In genomic region chr21:42983102-42983501, GRCh38 we compare ENCODE assay signal across 16 cellular contexts. TPM values are rescaled to one million over a fixed set of nuclear protein-coding genes. Genes with fewer than 3 reads are reported as not detected.
DNase-seq lines count a peak whose midpoint lies in the region; ATAC-seq and TF ChIP-seq lines count a peak whose summit lies in the region.
"Had no signal": no experiment of that assay in that cellular context is flagged by ENCODE, and none has a peak within 500 bp of the region (broad histone marks: within the 10 kb centered on the region; RNA-seq: fewer than 3 reads in every experiment).

No MANE protein-coding gene starts in this region.

- peaks cover 7% of the 10 kb centered on the region for H3K4me1 ChIP-seq in right cardiac atrium (ENCODE audit: control insufficient read depth, insufficient read depth, low read length)
- H3K4me1 ChIP-seq: breast epithelium, right lobe of liver had no signal

- no peak overlapping the region for H3K4me3 ChIP-seq in right cardiac atrium (ENCODE audit: low read length)
- H3K4me3 ChIP-seq: breast epithelium, right lobe of liver, stomach had no signal

- no peak overlapping the region for H3K4me3 Mint-ChIP-seq in activated naive CD4-positive, alpha-beta T cell treated with anti-CD3 and anti-CD28 coated beads, Interleukin-2, amount 10 ng/mL, durations not matched to agents 7 days and 5 days
- H3K4me3 Mint-ChIP-seq in chondrocyte (ENCODE audit: unreplicated experiment) = no peak overlapping the region
- H3K4me3 Mint-ChIP-seq in stimulated activated effector memory CD8-positive, alpha-beta T cell treated with anti-CD3 and anti-CD28 coated beads, Interleukin-12 subunit alpha, Interleukin-12 subunit beta, amount 100 ng/mL, for 72 hours = no peak overlapping the region
- H3K4me3 Mint-ChIP-seq: activated T-cell treated with anti-CD3 and anti-CD28 coated beads, Interleukin-2, amount 50 U/mL, for 4 hours had no signal

- peak; percentile 39 for DNase-seq in activated naive CD4-positive, alpha-beta T cell treated with anti-CD3 and anti-CD28 coated beads, Interleukin-2, amount 10 ng/mL, durations not matched to agents 7 days and 5 days
- no peak for DNase-seq in activated naive CD4-positive, alpha-beta T cell (lab: John Stamatoyannopoulos, UW)
- peak; percentile 62 for DNase-seq in NCI-H69 (lab: John Stamatoyannopoulos, UW)
- DNase-seq in chondrocyte (ENCODE audit: low spot score) = no peak
- no peak for DNase-seq in stimulated activated effector memory CD8-positive, alpha-beta T cell treated with anti-CD3 and anti-CD28 coated beads, Interleukin-12 subunit alpha, Interleukin-12 subunit beta, amount 100 ng/mL, for 72 hours (ENCODE audit: low spot score in 2 of 2)
- DNase-seq in NCI-H187 (lab: John Stamatoyannopoulos, UW) = no peak
- no peak for DNase-seq in right cardiac atrium
- DNase-seq: activated T-cell treated with anti-CD3 and anti-CD28 coated beads, Interleukin-2, amount 50 U/mL, for 4 hours; AML-193; NCI-H1436; right lobe of liver; stomach had no signal

- CTCF ChIA-PET in activated naive CD4-positive, alpha-beta T cell treated with anti-CD3 and anti-CD28 coated beads, Interleukin-2, amount 10 ng/mL, durations not matched to agents 7 days and 5 days (lab: Charles Lee) = no interaction called here

- intact Hi-C loops in right cardiac atrium (cut with DNase I) = no loop called here

- H3K27ac Mint-ChIP-seq in activated naive CD4-positive, alpha-beta T cell treated with anti-CD3 and anti-CD28 coated beads, Interleukin-2, amount 10 ng/mL, durations not matched to agents 7 days and 5 days = no peak overlapping the region
- H3K27ac Mint-ChIP-seq in chondrocyte (ENCODE audit: unreplicated experiment) = peak overlapping the region; percentile 78
- no peak overlapping the region for H3K27ac Mint-ChIP-seq in stimulated activated effector memory CD8-positive, alpha-beta T cell treated with anti-CD3 and anti-CD28 coated beads, Interleukin-12 subunit alpha, Interleukin-12 subunit beta, amount 100 ng/mL, for 72 hours

- no peaks in the 10 kb centered on the region for H3K27me3 Mint-ChIP-seq in activated naive CD4-positive, alpha-beta T cell treated with anti-CD3 and anti-CD28 coated beads, Interleukin-2, amount 10 ng/mL, durations not matched to agents 7 days and 5 days
- no peaks in the 10 kb centered on the region for H3K27me3 Mint-ChIP-seq in chondrocyte (ENCODE audit: low read depth)

- H3K27ac ChIP-seq in right cardiac atrium (ENCODE audit: low read length) = no peak overlapping the region
- H3K27ac ChIP-seq: breast epithelium, right lobe of liver, stomach had no signal

- no peaks in the 10 kb centered on the region for H3K9me3 Mint-ChIP-seq in activated naive CD4-positive, alpha-beta T cell treated with anti-CD3 and anti-CD28 coated beads, Interleukin-2, amount 10 ng/mL, durations not matched to agents 7 days and 5 days
- H3K9me3 Mint-ChIP-seq in chondrocyte (ENCODE audit: low read depth) = no peaks in the 10 kb centered on the region
- H3K9me3 Mint-ChIP-seq in stimulated activated effector memory CD8-positive, alpha-beta T cell treated with anti-CD3 and anti-CD28 coated beads, Interleukin-12 subunit alpha, Interleukin-12 subunit beta, amount 100 ng/mL, for 72 hours = no peaks in the 10 kb centered on the region
- H3K9me3 Mint-ChIP-seq: activated T-cell treated with anti-CD3 and anti-CD28 coated beads, Interleukin-2, amount 50 U/mL, for 4 hours had no signal

- no peaks in the 10 kb centered on the region for H3K9me3 ChIP-seq in right cardiac atrium (ENCODE audit: control insufficient read depth, low read length)
- H3K9me3 ChIP-seq: breast epithelium, right lobe of liver, stomach had no signal

- WGBS in right cardiac atrium = 86% methylated on average over 2 of the region's 2 CpGs

- peaks cover 12% of the 10 kb centered on the region for H3K36me3 Mint-ChIP-seq in activated naive CD4-positive, alpha-beta T cell treated with anti-CD3 and anti-CD28 coated beads, Interleukin-2, amount 10 ng/mL, durations not matched to agents 7 days and 5 days
- H3K36me3 Mint-ChIP-seq in chondrocyte (ENCODE audit: low read depth) = peaks cover 4% of the 10 kb centered on the region
- peaks cover 22% of the 10 kb centered on the region for H3K36me3 Mint-ChIP-seq in stimulated activated effector memory CD8-positive, alpha-beta T cell treated with anti-CD3 and anti-CD28 coated beads, Interleukin-12 subunit alpha, Interleukin-12 subunit beta, amount 100 ng/mL, for 72 hours

- peaks cover 34% of the 10 kb centered on the region for H3K4me1 Mint-ChIP-seq in activated naive CD4-positive, alpha-beta T cell treated with anti-CD3 and anti-CD28 coated beads, Interleukin-2, amount 10 ng/mL, durations not matched to agents 7 days and 5 days
- peaks cover 15% of the 10 kb centered on the region for H3K4me1 Mint-ChIP-seq in chondrocyte (ENCODE audit: low read depth)
- peaks cover 38% of the 10 kb centered on the region for H3K4me1 Mint-ChIP-seq in stimulated activated effector memory CD8-positive, alpha-beta T cell treated with anti-CD3 and anti-CD28 coated beads, Interleukin-12 subunit alpha, Interleukin-12 subunit beta, amount 100 ng/mL, for 72 hours

- peak; percentile 49 for ATAC-seq in stimulated activated effector memory CD8-positive, alpha-beta T cell treated with anti-CD3 and anti-CD28 coated beads, Interleukin-12 subunit alpha, Interleukin-12 subunit beta, amount 100 ng/mL, for 72 hours
- ATAC-seq in GM21737 (IDR thresholded peaks at IDR 0.05; ENCODE audit: unreplicated experiment) = no peak
- no peak for ATAC-seq in right cardiac atrium
- ATAC-seq: right lobe of liver had no signal

- H3K27me3 ChIP-seq in right cardiac atrium (ENCODE audit: control insufficient read depth, insufficient read depth) = no peaks in the 10 kb centered on the region
- H3K27me3 ChIP-seq: breast epithelium, right lobe of liver, stomach had no signal

- TF ChIP-seq CTCF in chondrocyte (IDR thresholded peaks at IDR 0.05) = no peak

RNA-seq across cellular contexts. Expression of gene PKNOX1, which starts 8.7 kb away (rescaled TPM):
- total RNA-seq in chondrocyte = 12.0 to 12.9 TPM (median 12.0 TPM) in 3 replicates
- 1 to 10 TPM; 4.5 to 9.0 (median 7.8) TPM for total RNA-seq in right cardiac atrium
- 3.7 TPM for polyA plus RNA-seq in right cardiac atrium

RNA-seq across cellular contexts. Expression of gene ERVH48-1, which starts 57.7 kb away (rescaled TPM):
- total RNA-seq in chondrocyte (not detected in 3 replicates), right cardiac atrium (not detected)
- polyA plus RNA-seq in right cardiac atrium = 0.07 TPM
- total RNA-seq: activated T-cell treated with anti-CD3 and anti-CD28 coated beads, Interleukin-2, amount 50 U/mL, for 4 hours; breast epithelium; Daoy; glomerular endothelial cell had no signal
- polyA plus RNA-seq: stomach had no signal

Comparison
In these comparisons a context has a peak if more than half of its experiments do, and no peak if none do; other contexts are left out.
1. DNase-seq: peak in activated naive CD4-positive, alpha-beta T cell treated with anti-CD3 and anti-CD28 coated beads, Interleukin-2, amount 10 ng/mL, durations not matched to agents 7 days and 5 days (single experiment) and NCI-H69 (single experiment); none in activated naive CD4-positive, alpha-beta T cell (0 of 4), chondrocyte (single experiment), stimulated activated effector memory CD8-positive, alpha-beta T cell treated with anti-CD3 and anti-CD28 coated beads, Interleukin-12 subunit alpha, Interleukin-12 subunit beta, amount 100 ng/mL, for 72 hours (0 of 2), NCI-H187 (0 of 2) and right cardiac atrium (0 of 3).